In genomic region chr5:42751044-42751443, GRCh38 we compare ENCODE assay signal across 16 cellular contexts. TPM values are rescaled to one million over a fixed set of nuclear protein-coding genes. Genes with fewer than 3 reads are reported as not detected.
A peak's percentile ranks its signal among the peaks of the same experiment; 100 is the strongest.
DNase-seq lines count a peak whose midpoint lies in the region; ATAC-seq and TF ChIP-seq lines count a peak whose summit lies in the region.
"Had no signal": no experiment of that assay in that cellular context is flagged by ENCODE, and none has a peak within 500 bp of the region (broad histone marks: within the 10 kb centered on the region; RNA-seq: fewer than 3 reads in every experiment).

No MANE protein-coding gene starts in this region.

- no peaks in the 10 kb centered on the region for H3K27me3 ChIP-seq in OCI-LY1 (ENCODE audit: insufficient read depth, low read length)
- H3K27me3 ChIP-seq in left lung, result no peaks in the 10 kb centered on the region
- no peaks in the 10 kb centered on the region for H3K27me3 ChIP-seq in stomach
- H3K27me3 ChIP-seq: BLaER1 had no signal

- no peak for TF ChIP-seq POLR2A in stomach (IDR thresholded peaks at IDR 0.05)

- no peaks in the 10 kb centered on the region for H4K20me1 ChIP-seq in OCI-LY1 (ENCODE audit: insufficient read depth, low read length)
- H4K20me1 ChIP-seq: BLaER1 had no signal

- no peaks in the 10 kb centered on the region for H3F3A ChIP-seq in OCI-LY1 (ENCODE audit: insufficient read depth, low read length)

- H2AFZ ChIP-seq in OCI-LY1 (ENCODE audit: low read length), result no peak overlapping the region
- H2AFZ ChIP-seq: GM23338 had no signal

- peaks cover 10% of the 10 kb centered on the region for H3K4me1 Mint-ChIP-seq in activated CD8-positive, alpha-beta memory T cell treated with anti-CD3 and anti-CD28 coated beads, Interleukin-2, amount 10 ng/mL, durations not matched to agents 7 days and 5 days
- H3K4me1 Mint-ChIP-seq: GM23338 had no signal

- H3K27ac ChIP-seq in OCI-LY1 (ENCODE audit: low read depth, low read length, poor library complexity, severe bottlenecking) (peak overlapping the region; percentile 13), VCaP (peak overlapping the region; percentile 34), left lung (no peak overlapping the region), stomach (no peak overlapping the region)
- H3K27ac ChIP-seq: A549, BLaER1 had no signal

- H3K36me3 ChIP-seq in OCI-LY1 (ENCODE audit: insufficient read depth, low read length) (no peaks in the 10 kb centered on the region), left lung (no peaks in the 10 kb centered on the region), stomach (no peaks in the 10 kb centered on the region)
- H3K36me3 ChIP-seq: BLaER1 had no signal

- H3K36me3 Mint-ChIP-seq in activated CD8-positive, alpha-beta memory T cell treated with anti-CD3 and anti-CD28 coated beads, Interleukin-2, amount 10 ng/mL, durations not matched to agents 7 days and 5 days, result no peaks in the 10 kb centered on the region

- no peak overlapping the region for H3K9ac ChIP-seq in OCI-LY1 (ENCODE audit: low read length)
- H3K9ac ChIP-seq: BLaER1 had no signal

- CTCF ChIA-PET in activated CD8-positive, alpha-beta memory T cell treated with anti-CD3 and anti-CD28 coated beads, Interleukin-2, amount 10 ng/mL, durations not matched to agents 7 days and 5 days (lab: Charles Lee), result interaction anchor here (1.0 to 1.3 kb wide), 3 partner anchors 16 to 322 kb away, joined by 3 to 4 read pairs (median 3); no protein-coding TSS in a partner anchor

- H3K79me2 ChIP-seq in OCI-LY1 (ENCODE audit: insufficient read depth, low read length), result no peaks in the 10 kb centered on the region

- H3K4me3 ChIP-seq in OCI-LY1 (ENCODE audit: low read depth, low read length, poor library complexity, severe bottlenecking) (no peak overlapping the region), left lung (no peak overlapping the region), stomach (no peak overlapping the region)
- H3K4me3 ChIP-seq: A549, BLaER1, GM23338 had no signal

- H3K4me3 Mint-ChIP-seq in activated CD8-positive, alpha-beta memory T cell treated with anti-CD3 and anti-CD28 coated beads, Interleukin-2, amount 10 ng/mL, durations not matched to agents 7 days and 5 days, result no peak overlapping the region
- H3K4me3 Mint-ChIP-seq: CD8-positive, alpha-beta memory T cell; GM23338 had no signal

- WGBS in stomach, 5 donors, result 45 to 56% (median 50%) methylated on average over 5 of the region's 5 CpGs

- TF ChIP-seq CTCF in OCI-LY1 (IDR thresholded peaks at IDR 0.05; ENCODE audit: low read length) (no peak), VCaP (conservative IDR thresholded peaks at IDR 0.05) (no peak), left lung (IDR thresholded peaks at IDR 0.05) (no peak), stomach (IDR thresholded peaks at IDR 0.05) (no peak)

- DNase-seq in left lung, result no peak
- DNase-seq in stomach, result peak; percentile 31
- no peak for DNase-seq in activated CD8-positive, alpha-beta memory T cell treated with anti-CD3 and anti-CD28 coated beads, Interleukin-2, amount 10 ng/mL, durations not matched to agents 7 days and 5 days
- DNase-seq in NCI-H2107 (lab: John Stamatoyannopoulos, UW), result no peak
- DNase-seq: Caco-2; CD8-positive, alpha-beta memory T cell; GF-D8; H7; IMR-90 had no signal

- no peak overlapping the region for H3K27ac Mint-ChIP-seq in activated CD8-positive, alpha-beta memory T cell treated with anti-CD3 and anti-CD28 coated beads, Interleukin-2, amount 10 ng/mL, durations not matched to agents 7 days and 5 days
- H3K27ac Mint-ChIP-seq: CD8-positive, alpha-beta memory T cell; GM23338 had no signal

- H3K27me3 Mint-ChIP-seq in activated CD8-positive, alpha-beta memory T cell treated with anti-CD3 and anti-CD28 coated beads, Interleukin-2, amount 10 ng/mL, durations not matched to agents 7 days and 5 days, result peaks cover 6% of the 10 kb centered on the region
- H3K27me3 Mint-ChIP-seq: CD8-positive, alpha-beta memory T cell had no signal

- no peak for TF ChIP-seq EP300 in stomach (IDR thresholded peaks at IDR 0.05)

- peak; percentile 64 for ATAC-seq in left lung
- ATAC-seq in activated CD8-positive, alpha-beta memory T cell treated with anti-CD3 and anti-CD28 coated beads, Interleukin-2, amount 10 ng/mL, durations not matched to agents 7 days and 5 days, result no peak
- ATAC-seq in GM21360 (IDR thresholded peaks at IDR 0.05; ENCODE audit: unreplicated experiment), result no peak
- ATAC-seq: A549, GM23338 had no signal

- no peaks in the 10 kb centered on the region for H3K9me3 ChIP-seq in OCI-LY1 (ENCODE audit: low read length)
- no peaks in the 10 kb centered on the region for H3K9me3 ChIP-seq in left lung
- H3K9me3 ChIP-seq in stomach, result no peaks in the 10 kb centered on the region
- H3K9me3 ChIP-seq: A549, BLaER1, Caco-2 had no signal

- peaks cover 37% of the 10 kb centered on the region for H3K4me1 ChIP-seq in OCI-LY1 (ENCODE audit: insufficient read depth, low read length, severe bottlenecking)
- no peaks in the 10 kb centered on the region for H3K4me1 ChIP-seq in left lung
- no peaks in the 10 kb centered on the region for H3K4me1 ChIP-seq in stomach
- H3K4me1 ChIP-seq: A549, BLaER1, Caco-2 had no signal

- no peaks in the 10 kb centered on the region for H3K9me2 ChIP-seq in OCI-LY1 (ENCODE audit: low read depth, low read length)

- H3K4me2 ChIP-seq in OCI-LY1 (ENCODE audit: low read length), result no peak overlapping the region
- H3K4me2 ChIP-seq: A549, BLaER1, GM23338 had no signal

- H3K9me3 Mint-ChIP-seq in activated CD8-positive, alpha-beta memory T cell treated with anti-CD3 and anti-CD28 coated beads, Interleukin-2, amount 10 ng/mL, durations not matched to agents 7 days and 5 days (ENCODE audit: low read depth), result no peaks in the 10 kb centered on the region
- H3K9me3 Mint-ChIP-seq: CD8-positive, alpha-beta memory T cell; GM23338 had no signal

- intact Hi-C loops in left lung (cut with DNase I), result no loop called here
- intact Hi-C loops in stomach (cut with DNase I; ENCODE audit: low total_unique reads), result no loop called here

RNA-seq across cellular contexts. Expression of gene CCDC152, which starts 5.6 kb away (rescaled TPM):
- total RNA-seq in left lung (1 to 10 TPM in 1 of 2 donors, under 1 TPM in 1; 0.96 to 1.2 TPM), stomach (10 to 100 TPM in 1 of 5 donors, 1 to 10 TPM in 2, not detected in 2; 1.5 to 15.2 (median 3.2) TPM)
- 1 to 10 TPM in 1 of 3 donors, under 1 TPM in 2; 0.68 to 1.1 (median 0.75) TPM for polyA plus RNA-seq in stomach
- total RNA-seq in activated CD8-positive, alpha-beta memory T cell treated with anti-CD3 and anti-CD28 coated beads, Interleukin-2, amount 10 ng/mL, durations not matched to agents 7 days and 5 days, result 1 to 10 TPM; 6.4 to 6.9 TPM
- total RNA-seq: Caco-2, HT-29 had no signal
- polyA plus RNA-seq: A549 had no signal

Comparison
In these comparisons a context has a peak if more than half of its experiments do, and no peak if none do; other contexts are left out.
1. H3K27ac ChIP-seq: peak in OCI-LY1 (single experiment) and VCaP (single experiment); none in left lung (0 of 2) and stomach (0 of 5).